ENCODE assay signal across 9 cellular contexts in the genomic region with DNA sequence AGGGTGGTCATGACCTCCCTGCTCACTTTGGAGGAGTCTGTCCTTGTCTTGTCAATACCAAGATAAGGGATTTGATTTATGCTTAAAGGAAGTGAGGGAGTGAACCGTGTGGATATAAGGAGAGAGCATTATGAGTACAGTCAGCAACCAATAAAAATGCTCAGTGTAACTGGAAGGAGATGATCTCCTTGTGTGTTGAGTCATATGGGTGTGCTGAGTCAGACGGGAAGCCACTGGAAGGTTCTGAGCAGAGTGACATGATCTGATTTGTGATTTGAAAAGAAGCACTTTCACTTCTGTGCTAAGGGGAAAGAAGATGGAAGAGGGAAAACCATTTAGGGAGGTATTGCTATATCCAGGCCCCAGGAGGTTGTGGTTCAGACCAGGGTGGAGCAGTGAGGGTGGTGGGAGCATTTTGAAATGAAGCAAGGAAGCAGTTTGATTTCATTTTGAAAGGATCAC. TPM values are rescaled to one million over a fixed set of nuclear protein-coding genes. Genes with fewer than 3 reads are reported as not detected.
DNase-seq lines count a peak whose midpoint lies in the region; ATAC-seq and TF ChIP-seq lines count a peak whose summit lies in the region.
"Had no signal": no experiment of that assay in that cellular context is flagged by ENCODE, and none has a peak within 500 bp of the region (broad histone marks: within the 10 kb centered on the region; RNA-seq: fewer than 3 reads in every experiment).

No MANE protein-coding gene starts in this region.

- peaks cover 17% of the 10 kb centered on the region for H3F3A ChIP-seq in smooth muscle cell (ENCODE audit: low read depth)

- intact Hi-C loops in activated CD8-positive, alpha-beta T cell treated with anti-CD3 and anti-CD28 coated beads for 36 hours (cut with micrococcal nuclease): no loop called here

- no peaks in the 10 kb centered on the region for H3K36me3 ChIP-seq in smooth muscle cell (ENCODE audit: low read depth)

- CTCF ChIA-PET in GM10248 (lab: Yijun Ruan, JAX): interaction anchor here (1.0 to 12.0 kb wide), 4 partner anchors 14 to 29 kb away, joined by 3 to 203 read pairs (median 5); partner anchors contain the start of gene C1orf52
- CTCF ChIA-PET in activated CD8-positive, alpha-beta T cell treated with anti-CD3 and anti-CD28 coated beads for 36 hours (lab: Charles Lee): interaction anchor here (12.0 kb wide), 1 partner anchor 18 kb away, joined by 138 read pairs; the partner anchor contains the start of gene C1orf52

- peak overlapping the region; percentile 1 for H2AFZ ChIP-seq in smooth muscle cell (ENCODE audit: low read depth)

- H3K9me3 ChIP-seq in smooth muscle cell (replicated peaks; ENCODE audit: low read depth): no peaks in the 10 kb centered on the region

- peaks cover 13% of the 10 kb centered on the region for H3K36me3 Mint-ChIP-seq in activated CD8-positive, alpha-beta T cell treated with anti-CD3 and anti-CD28 coated beads for 36 hours (ENCODE audit: low read depth)

- H3K4me3 Mint-ChIP-seq in activated CD8-positive, alpha-beta T cell treated with anti-CD3 and anti-CD28 coated beads for 36 hours: peak overlapping the region; percentile 35

- peak; percentile 15 for ATAC-seq in activated CD8-positive, alpha-beta T cell treated with anti-CD3 and anti-CD28 coated beads for 36 hours
- ATAC-seq in GM21528 (IDR thresholded peaks at IDR 0.05; ENCODE audit: low FRiP score, unreplicated experiment) (no peak), GM21723 (IDR thresholded peaks at IDR 0.05; ENCODE audit: unreplicated experiment) (no peak)

- no peaks in the 10 kb centered on the region for H3K27me3 Mint-ChIP-seq in activated CD8-positive, alpha-beta T cell treated with anti-CD3 and anti-CD28 coated beads for 36 hours

- H3K9ac ChIP-seq in smooth muscle cell (ENCODE audit: low read depth): peak overlapping the region; percentile 13

- H3K9me3 Mint-ChIP-seq in activated CD8-positive, alpha-beta T cell treated with anti-CD3 and anti-CD28 coated beads for 36 hours: no peaks in the 10 kb centered on the region

- peak overlapping the region; percentile 94 for H3K27ac ChIP-seq in smooth muscle cell (ENCODE audit: low read depth)
- H3K27ac ChIP-seq: SK-N-MC had no signal

- H3K4me1 ChIP-seq in smooth muscle cell (ENCODE audit: low read depth): peaks cover 15% of the 10 kb centered on the region

- H3K27me3 ChIP-seq in smooth muscle cell (ENCODE audit: low read depth): no peaks in the 10 kb centered on the region

- peak overlapping the region; percentile 47 for H3K27ac Mint-ChIP-seq in activated CD8-positive, alpha-beta T cell treated with anti-CD3 and anti-CD28 coated beads for 36 hours

- peaks cover 18% of the 10 kb centered on the region for H3K79me2 ChIP-seq in smooth muscle cell (ENCODE audit: low read depth)

- 0% methylated on average over 2 of the region's 2 CpGs for WGBS in smooth muscle cell (ENCODE audit: low lambda C conversion rate)

- peaks cover 15% of the 10 kb centered on the region for H4K20me1 ChIP-seq in smooth muscle cell (ENCODE audit: low read depth)

- H3K4me3 ChIP-seq in fibroblast of the aortic adventitia (ENCODE audit: low read depth, low read length) (peak overlapping the region; percentile 47), smooth muscle cell (no peak overlapping the region)
- H3K4me3 ChIP-seq: SK-N-MC had no signal

- peak overlapping the region; percentile 64 for H3K4me2 ChIP-seq in smooth muscle cell

- no peak for TF ChIP-seq CTCF in GM10248 (IDR thresholded peaks at IDR 0.05; ENCODE audit: control extremely low read depth, extremely low read depth, low read depth, missing control alignments)
- no peak for TF ChIP-seq CTCF in activated CD8-positive, alpha-beta T cell treated with anti-CD3 and anti-CD28 coated beads for 36 hours (IDR thresholded peaks at IDR 0.05)
- no peak for TF ChIP-seq CTCF in fibroblast of the aortic adventitia (IDR thresholded peaks at IDR 0.05; ENCODE audit: insufficient read depth, low read length)
- TF ChIP-seq CTCF in smooth muscle cell (IDR thresholded peaks at IDR 0.05; ENCODE audit: borderline replicate concordance, insufficient read depth, poor library complexity, severe bottlenecking): no peak

- POLR2A ChIA-PET in GM10248 (lab: Yijun Ruan, JAX): no interaction called here
- POLR2A ChIA-PET in activated CD8-positive, alpha-beta T cell treated with anti-CD3 and anti-CD28 coated beads for 36 hours (lab: Charles Lee): no interaction called here

- DNase-seq in GM10248 (ENCODE audit: extremely low spot score) (peak; percentile 41), HPDE6-E6E7 (ENCODE audit: extremely low spot score) (peak; percentile 88), fibroblast of the aortic adventitia (ENCODE audit: low read depth) (peak; percentile 90), smooth muscle cell (lab: John Stamatoyannopoulos, UW; ENCODE audit: unreplicated experiment) (peak; percentile 6), NCI-H345 (lab: John Stamatoyannopoulos, UW) (no peak)
- peak; percentile 73 for DNase-seq in activated CD8-positive, alpha-beta T cell treated with anti-CD3 and anti-CD28 coated beads for 36 hours

- peaks cover 32% of the 10 kb centered on the region for H3K4me1 Mint-ChIP-seq in activated CD8-positive, alpha-beta T cell treated with anti-CD3 and anti-CD28 coated beads for 36 hours (ENCODE audit: low read depth)

RNA-seq across cellular contexts. Expression of gene BCL10, which starts 2.5 kb away (rescaled TPM):
- 10 to 100 TPM; 30.6 to 32.3 TPM for total RNA-seq in activated CD8-positive, alpha-beta T cell treated with anti-CD3 and anti-CD28 coated beads for 36 hours
- 36.0 and 44.7 TPM in 2 replicates for total RNA-seq in fibroblast of the aortic adventitia (ENCODE audit: low replicate concordance)
- total RNA-seq in smooth muscle cell: 34.3 and 41.4 TPM in 2 replicates
- polyA plus RNA-seq in smooth muscle cell: 21.4 and 27.2 TPM in 2 replicates

RNA-seq across cellular contexts. Expression of gene C1orf52, which starts 19.4 kb away (rescaled TPM):
- total RNA-seq in activated CD8-positive, alpha-beta T cell treated with anti-CD3 and anti-CD28 coated beads for 36 hours: 10 to 100 TPM; 26.8 to 35.7 TPM
- total RNA-seq in fibroblast of the aortic adventitia (ENCODE audit: low replicate concordance): 9.2 and 10.8 TPM in 2 replicates
- 30.7 and 39.4 TPM in 2 replicates for total RNA-seq in smooth muscle cell
- polyA plus RNA-seq in smooth muscle cell: 45.0 and 46.4 TPM in 2 replicates
